Comparison of ENCODE assay signal across 2 cellular contexts in genomic region chr9:112168197-112168596, GRCh38.
TF ChIP-seq lines count a peak whose summit lies in the region.

No MANE protein-coding gene starts in this region.

TF ChIP-seq in K562, 482 proteins besides CTCF, POLR2A, EP300 and RAD21 (continued from another document):
- TF ChIP-seq HDAC8 (tag; IDR thresholded peaks at IDR 0.05) (no peak), NR2C2 (CRISPR knock-in tag; IDR thresholded peaks at IDR 0.05) (no peak), NR2C2 (tag; IDR thresholded peaks at IDR 0.05) (peak; percentile 60), ZNF316 (IDR thresholded peaks at IDR 0.05) (0 out of 2 replicates have a peak, but pooled peaks have one; percentile 29), CBFA2T3 (IDR thresholded peaks at IDR 0.05) (0 out of 2 replicates have a peak, but pooled peaks have one; percentile 17), ZNF518B (CRISPR knock-in tag; IDR thresholded peaks at IDR 0.05) (no peak), NR2C1 (IDR thresholded peaks at IDR 0.05) (peak; percentile 50; the same call in 1 of the 2 replicates), NR2C1 (tag; IDR thresholded peaks at IDR 0.05) (no peak)

TF ChIP-seq in WTC11, 78 proteins besides CTCF, POLR2A, EP300 and RAD21 (continued from another document):
- TF ChIP-seq AR (CRISPR knock-in tag; IDR thresholded peaks at IDR 0.05) (no peak), TEAD1 (CRISPR knock-in tag; IDR thresholded peaks at IDR 0.05) (no peak), NR3C1 (CRISPR knock-in tag; conservative IDR thresholded peaks at IDR 0.05; ENCODE audit: low read depth) (no peak), GTF2I (CRISPR knock-in tag; conservative IDR thresholded peaks at IDR 0.05) (no peak), E2F4 (CRISPR knock-in tag; IDR thresholded peaks at IDR 0.05; ENCODE audit: borderline replicate concordance, low read depth) (no peak), MLX (CRISPR knock-in tag; IDR thresholded peaks at IDR 0.05) (no peak), IRF1 (CRISPR knock-in tag; IDR thresholded peaks at IDR 0.05) (no peak), ATF1 (CRISPR knock-in tag; IDR thresholded peaks at IDR 0.05) (no peak), HMGXB4 (CRISPR knock-in tag; IDR thresholded peaks at IDR 0.05) (no peak), ZNF263 (CRISPR knock-in tag; IDR thresholded peaks at IDR 0.05; ENCODE audit: low read depth) (no peak), NR1H2 (CRISPR knock-in tag; IDR thresholded peaks at IDR 0.05) (no peak), ATF6 (CRISPR knock-in tag; IDR thresholded peaks at IDR 0.05) (no peak), ZNF232 (CRISPR knock-in tag; IDR thresholded peaks at IDR 0.05) (no peak), FOXP4 (CRISPR knock-in tag; IDR thresholded peaks at IDR 0.05) (no peak), AFF4 (CRISPR knock-in tag; IDR thresholded peaks at IDR 0.05; ENCODE audit: borderline replicate concordance) (no peak)
